9 cellular contexts compared by ENCODE assay signal in the genomic region with DNA sequence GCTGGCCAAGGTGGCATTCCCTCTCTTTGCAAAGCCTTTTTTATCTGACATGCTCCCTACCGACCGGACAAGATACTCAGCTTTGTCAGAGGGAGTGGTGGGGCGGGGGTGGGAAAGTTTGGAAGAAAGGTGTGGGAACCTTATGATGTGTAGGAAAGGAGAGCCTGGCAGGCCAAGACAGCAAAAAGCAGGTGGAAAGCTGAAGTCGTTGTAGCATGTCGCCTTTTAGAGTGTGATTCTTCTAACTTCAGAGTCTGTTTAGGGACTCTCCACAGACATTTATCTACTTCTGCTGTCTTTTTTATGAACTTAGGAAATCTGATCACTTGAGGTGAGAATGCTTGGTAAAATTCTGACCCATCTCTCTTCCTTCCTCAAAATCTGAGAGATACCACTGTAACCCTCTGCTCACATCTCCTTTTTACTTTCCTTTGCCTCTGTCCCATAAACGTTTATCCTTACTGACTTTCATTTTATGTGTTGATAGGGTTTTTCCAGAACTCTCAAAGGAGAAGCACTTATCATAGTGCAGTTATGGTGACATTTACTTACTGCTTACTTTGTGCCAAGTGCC. TPM values are rescaled to one million over a fixed set of nuclear protein-coding genes. Genes with fewer than 3 reads are reported as not detected.
DNase-seq lines count a peak whose midpoint lies in the region; ATAC-seq and TF ChIP-seq lines count a peak whose summit lies in the region.
"Had no signal": no experiment of that assay in that cellular context is flagged by ENCODE, and none has a peak within 500 bp of the region (broad histone marks: within the 10 kb centered on the region; RNA-seq: fewer than 3 reads in every experiment).

No MANE protein-coding gene starts in this region.

- no peaks in the 10 kb centered on the region for H3K27me3 ChIP-seq in osteoblast (ENCODE audit: insufficient read depth, low read length)

- H3K27ac ChIP-seq in osteoblast (ENCODE audit: low read depth, low read length): no peak overlapping the region

- no peak overlapping the region for H2AFZ ChIP-seq in osteoblast (ENCODE audit: low read length)

- no peaks in the 10 kb centered on the region for H3K36me3 ChIP-seq in osteoblast (ENCODE audit: insufficient read depth, low read length)

- H3K27ac Mint-ChIP-seq in stimulated activated memory B cell treated with anti-CD40 and anti-IgM and Interleukin-4, amounts not matched to agents 10 μg/mL and 1 μg/mL and 100 μg/mL, for 72 hours: peak overlapping the region; percentile 88
- no peak overlapping the region for H3K27ac Mint-ChIP-seq in chondrocyte (ENCODE audit: unreplicated experiment)

- H4K20me1 ChIP-seq in osteoblast (ENCODE audit: insufficient read depth, low read length): peaks cover 7% of the 10 kb centered on the region

- H3K4me1 Mint-ChIP-seq in stimulated activated memory B cell treated with anti-CD40 and anti-IgM and Interleukin-4, amounts not matched to agents 10 μg/mL and 1 μg/mL and 100 μg/mL, for 72 hours: peaks cover 60% of the 10 kb centered on the region
- H3K4me1 Mint-ChIP-seq in chondrocyte (ENCODE audit: low read depth): no peaks in the 10 kb centered on the region

- peaks cover 6% of the 10 kb centered on the region for H3K36me3 Mint-ChIP-seq in stimulated activated memory B cell treated with anti-CD40 and anti-IgM and Interleukin-4, amounts not matched to agents 10 μg/mL and 1 μg/mL and 100 μg/mL, for 72 hours
- H3K36me3 Mint-ChIP-seq in chondrocyte (ENCODE audit: low read depth): no peaks in the 10 kb centered on the region

- H3K4me1 ChIP-seq in osteoblast (ENCODE audit: insufficient read depth, low read length): peaks cover 26% of the 10 kb centered on the region

- DNase-seq in SKM-1 (lab: John Stamatoyannopoulos, UW; ENCODE audit: unreplicated experiment) (peak; percentile 18), chondrocyte (ENCODE audit: low spot score) (no peak), foreskin melanocyte (no peak), HuH-7 (ENCODE audit: low spot score) (no peak), osteoblast (ENCODE audit: insufficient read length, low spot score, missing footprints) (no peak)

- H3K9me3 ChIP-seq in osteoblast (ENCODE audit: low read depth, low read length): no peaks in the 10 kb centered on the region

- H3K4me3 ChIP-seq in osteoblast (ENCODE audit: insufficient read depth, low read length): no peak overlapping the region

- no peaks in the 10 kb centered on the region for H3K9me3 Mint-ChIP-seq in stimulated activated memory B cell treated with anti-CD40 and anti-IgM and Interleukin-4, amounts not matched to agents 10 μg/mL and 1 μg/mL and 100 μg/mL, for 72 hours
- H3K9me3 Mint-ChIP-seq in chondrocyte (ENCODE audit: low read depth): no peaks in the 10 kb centered on the region

- no peaks in the 10 kb centered on the region for H3K27me3 Mint-ChIP-seq in stimulated activated memory B cell treated with anti-CD40 and anti-IgM and Interleukin-4, amounts not matched to agents 10 μg/mL and 1 μg/mL and 100 μg/mL, for 72 hours
- H3K27me3 Mint-ChIP-seq in chondrocyte (ENCODE audit: low read depth): no peaks in the 10 kb centered on the region

- H3K79me2 ChIP-seq in osteoblast (ENCODE audit: insufficient read depth, low read length): peaks cover 89% of the 10 kb centered on the region

- H3K4me3 Mint-ChIP-seq in stimulated activated memory B cell treated with anti-CD40 and anti-IgM and Interleukin-4, amounts not matched to agents 10 μg/mL and 1 μg/mL and 100 μg/mL, for 72 hours: peak overlapping the region; percentile 55
- H3K4me3 Mint-ChIP-seq in chondrocyte (ENCODE audit: unreplicated experiment): no peak overlapping the region

- H3K4me2 ChIP-seq in osteoblast (ENCODE audit: insufficient read depth, low read length): no peak overlapping the region

- no peak for TF ChIP-seq CTCF in chondrocyte (IDR thresholded peaks at IDR 0.05)
- TF ChIP-seq CTCF in osteoblast (IDR thresholded peaks at IDR 0.05; ENCODE audit: extremely low read depth, low read depth, low read length): no peak

- ATAC-seq in GM19438 (IDR thresholded peaks at IDR 0.05; ENCODE audit: low read depth, unreplicated experiment) (peak; percentile 33), HG03039 (IDR thresholded peaks at IDR 0.05; ENCODE audit: unreplicated experiment) (peak; percentile 47)
- ATAC-seq in stimulated activated memory B cell treated with anti-CD40 and anti-IgM and Interleukin-4, amounts not matched to agents 10 μg/mL and 1 μg/mL and 100 μg/mL, for 72 hours: peak; percentile 89

RNA-seq across cellular contexts. Expression of a gene that starts 8.2 kb away (rescaled TPM):
- 36.3 to 65.4 TPM (median 39.3 TPM) in 3 replicates for total RNA-seq in chondrocyte
- 82.5 and 90.2 TPM in 2 replicates for total RNA-seq in osteoblast

RNA-seq across cellular contexts. Expression of a gene that starts 25.2 kb away (rescaled TPM):
- total RNA-seq in chondrocyte: 23.8 to 31.2 TPM (median 25.7 TPM) in 3 replicates
- total RNA-seq in osteoblast: 14.5 and 15.0 TPM in 2 replicates

RNA-seq across cellular contexts. Expression of a gene that starts 47.2 kb away (rescaled TPM):
- total RNA-seq in chondrocyte: not detected in 3 replicates
- 2.2 and 2.9 TPM in 2 replicates for total RNA-seq in osteoblast
- total RNA-seq: kidney epithelial cell had no signal

Comparison
In these comparisons a context has a peak if more than half of its experiments do, and no peak if none do; other contexts are left out.
1. ATAC-seq: peak in every context shown above with its lines; median percentile 89 in stimulated activated memory B cell treated with anti-CD40 and anti-IgM and Interleukin-4, amounts not matched to agents 10 μg/mL and 1 μg/mL and 100 μg/mL, for 72 hours; 47 in HG03039; 33 in GM19438.